In genomic region chr4:138223191-138223910, GRCh38 we compare ENCODE assay signal across 12 cellular contexts. TPM values are rescaled to one million over a fixed set of nuclear protein-coding genes. Genes with fewer than 3 reads are reported as not detected.
DNase-seq lines count a peak whose midpoint lies in the region; ATAC-seq and TF ChIP-seq lines count a peak whose summit lies in the region.
"Had no signal": no experiment of that assay in that cellular context is flagged by ENCODE, and none has a peak within 500 bp of the region (broad histone marks: within the 10 kb centered on the region; RNA-seq: fewer than 3 reads in every experiment).

No MANE protein-coding gene starts in this region.

- no peak overlapping the region for H3K4me3 Mint-ChIP-seq in glutamatergic neuron (ENCODE audit: unreplicated experiment)
- H3K4me3 Mint-ChIP-seq: naive thymus-derived CD8-positive, alpha-beta T cell had no signal

- no CpG with 5 or more reads among the region's 4 CpGs for WGBS in mesendoderm (ENCODE audit: extremely low coverage, insufficient coverage, low lambda C conversion rate)

- H3K4me3 ChIP-seq in mesendoderm (ENCODE audit: low read length) = no peak overlapping the region
- H3K4me3 ChIP-seq: upper lobe of right lung had no signal

- H3K36me3 ChIP-seq in mesendoderm (ENCODE audit: control insufficient read depth, insufficient read depth, low read length) = peaks cover 2% of the 10 kb centered on the region
- H3K36me3 ChIP-seq: upper lobe of right lung had no signal

- H3K27ac ChIP-seq in mesendoderm (ENCODE audit: low read depth, low read length) = no peak overlapping the region
- H3K27ac ChIP-seq: upper lobe of right lung had no signal

- ATAC-seq in HG02870 (IDR thresholded peaks at IDR 0.05; ENCODE audit: unreplicated experiment) = peak; percentile 69
- no peak for ATAC-seq in omental fat pad (ENCODE audit: low FRiP score)
- ATAC-seq: naive thymus-derived CD8-positive, alpha-beta T cell; SK-N-SH treated with all-trans-retinoic acid at 6 μM for 48 hours; upper lobe of right lung had no signal

- H3K56ac ChIP-seq in mesendoderm (ENCODE audit: low read length) = no peak overlapping the region

- H2BK5ac ChIP-seq in mesendoderm (ENCODE audit: low read length) = no peak overlapping the region

- no peak overlapping the region for H3K4ac ChIP-seq in mesendoderm (ENCODE audit: low read depth, low read length)

- TF ChIP-seq CTCF in omental fat pad (IDR thresholded peaks at IDR 0.05) (no peak), glutamatergic neuron (IDR thresholded peaks at IDR 0.05; ENCODE audit: partially characterized antibody, unreplicated experiment) (no peak)

- H3K36me3 Mint-ChIP-seq in glutamatergic neuron (ENCODE audit: unreplicated experiment) = no peaks in the 10 kb centered on the region
- H3K36me3 Mint-ChIP-seq: naive thymus-derived CD8-positive, alpha-beta T cell had no signal

- H3K79me2 ChIP-seq in mesendoderm (ENCODE audit: control insufficient read depth, insufficient read depth, low read length) = no peaks in the 10 kb centered on the region

- DNase-seq in NCI-H1436 treated with DMSO at 0.1 percent for 48 hours (lab: John Stamatoyannopoulos, UW) = peak; percentile 14
- no peak for DNase-seq in NCI-H1436 (lab: John Stamatoyannopoulos, UW)
- peak; percentile 56 for DNase-seq in NCI-H748 (lab: John Stamatoyannopoulos, UW; ENCODE audit: unreplicated experiment)
- peak; percentile 66 for DNase-seq in mesendoderm
- no peak for DNase-seq in omental fat pad (ENCODE audit: low spot score)
- DNase-seq in NCI-H1092 treated with DMSO at 0.1 percent for 48 hours (lab: John Stamatoyannopoulos, UW) = no peak
- DNase-seq in glutamatergic neuron = no peak
- DNase-seq: cerebellar nuclear complex; naive thymus-derived CD8-positive, alpha-beta T cell; upper lobe of right lung had no signal

- no peak overlapping the region for H2AK5ac ChIP-seq in mesendoderm (ENCODE audit: low read length)

- no peak overlapping the region for H3K9ac ChIP-seq in mesendoderm (ENCODE audit: low read length)

- peak overlapping the region; percentile 30 for H3K18ac ChIP-seq in mesendoderm (ENCODE audit: low read length)

- no peak overlapping the region for H4K5ac ChIP-seq in mesendoderm (ENCODE audit: low read length)

- H3K4me1 Mint-ChIP-seq in glutamatergic neuron (ENCODE audit: low read depth, unreplicated experiment) = peaks cover 5% of the 10 kb centered on the region
- H3K4me1 Mint-ChIP-seq: naive thymus-derived CD8-positive, alpha-beta T cell had no signal

- H2BK120ac ChIP-seq in mesendoderm (ENCODE audit: low read depth, low read length) = no peak overlapping the region

- no peak overlapping the region for H3K27ac Mint-ChIP-seq in glutamatergic neuron (ENCODE audit: unreplicated experiment)
- H3K27ac Mint-ChIP-seq: naive thymus-derived CD8-positive, alpha-beta T cell had no signal

- no peaks in the 10 kb centered on the region for H3K27me3 ChIP-seq in mesendoderm (ENCODE audit: insufficient read depth, low read length, poor library complexity)
- H3K27me3 ChIP-seq: upper lobe of right lung had no signal

- no peak overlapping the region for H4K8ac ChIP-seq in mesendoderm (ENCODE audit: low read depth, low read length)

- H3K23ac ChIP-seq in mesendoderm (ENCODE audit: low read length) = no peak overlapping the region

- H3K4me1 ChIP-seq in mesendoderm (ENCODE audit: control insufficient read depth, low read depth, low read length) = no peaks in the 10 kb centered on the region
- H3K4me1 ChIP-seq: upper lobe of right lung had no signal

- H3K4me2 ChIP-seq in mesendoderm (ENCODE audit: low read length) = no peak overlapping the region

- H2BK15ac ChIP-seq in mesendoderm (replicated peaks; ENCODE audit: low read depth) = no peak overlapping the region

- peaks cover 2% of the 10 kb centered on the region for H3K9me3 Mint-ChIP-seq in glutamatergic neuron (ENCODE audit: unreplicated experiment)

- H3K27me3 Mint-ChIP-seq in glutamatergic neuron (ENCODE audit: unreplicated experiment) = no peaks in the 10 kb centered on the region

- H3K79me1 ChIP-seq in mesendoderm (ENCODE audit: low read length) = no peaks in the 10 kb centered on the region

RNA-seq across cellular contexts. Expression of gene SLC7A11, which starts 18.8 kb away (rescaled TPM):
- polyA plus RNA-seq in mesendoderm (2013, experiment 1 of 2) = 23.6 TPM
- 23.4 TPM for polyA plus RNA-seq in mesendoderm (2013, experiment 2 of 2)
- total RNA-seq in omental fat pad = 1 to 10 TPM in 2 of 4 donors, under 1 TPM in 2; 0.60 to 1.5 (median 0.90) TPM
- 10.4 TPM for total RNA-seq in glutamatergic neuron (ENCODE audit: unreplicated experiment)
- polyA plus RNA-seq: naive thymus-derived CD8-positive, alpha-beta T cell had no signal

Comparison
In these comparisons a context has a peak if more than half of its experiments do, and no peak if none do; other contexts are left out.
1. DNase-seq: peak in NCI-H1436 treated with DMSO at 0.1 percent for 48 hours (single experiment), NCI-H748 (single experiment) and mesendoderm (single experiment); none in NCI-H1436 (single experiment), omental fat pad (single experiment), NCI-H1092 treated with DMSO at 0.1 percent for 48 hours (single experiment) and glutamatergic neuron (single experiment).